In genomic region chr2:12617366-12617765, GRCh38 we compare ENCODE assay signal across 21 cellular contexts.
DNase-seq lines count a peak whose midpoint lies in the region; ATAC-seq, FAIRE-seq and TF ChIP-seq lines count a peak whose summit lies in the region.
"Had no signal": no experiment of that assay in that cellular context is flagged by ENCODE, and none has a peak within 500 bp of the region (broad histone marks: within the 10 kb centered on the region; RNA-seq: fewer than 3 reads in every experiment).

No MANE protein-coding gene starts in this region.

- no peaks in the 10 kb centered on the region for H3K9me3 Mint-ChIP-seq in memory B cell
- H3K9me3 Mint-ChIP-seq: H9 had no signal

- H3K27ac ChIP-seq in OCI-LY7 (ENCODE audit: low read depth, low read length, poor library complexity, severe bottlenecking): no peak overlapping the region
- H3K27ac ChIP-seq: C4-2B had no signal

- H3K36me3 Mint-ChIP-seq in memory B cell: no peaks in the 10 kb centered on the region

- no peaks in the 10 kb centered on the region for H3K9me2 ChIP-seq in OCI-LY7 (ENCODE audit: insufficient read depth, low read length)

- no TSS peak for BruUV-seq in OCI-LY7 (replicated peaks; lab: Mats Ljungman, UMichigan)

- ATAC-seq in memory B cell (ENCODE audit: low read depth) (peak; percentile 61), GM21825 (IDR thresholded peaks at IDR 0.05; ENCODE audit: unreplicated experiment) (no peak)
- ATAC-seq: SK-N-SH treated with all-trans-retinoic acid at 6 μM for 48 hours had no signal

- H3K4me3 ChIP-seq in OCI-LY7 (ENCODE audit: low read depth, low read length, poor library complexity, severe bottlenecking) (no peak overlapping the region), MG63 (no peak overlapping the region)

- no peaks in the 10 kb centered on the region for H3K79me2 ChIP-seq in OCI-LY7 (ENCODE audit: insufficient read depth, low read depth, low read length)

- no peaks in the 10 kb centered on the region for H3K9me3 ChIP-seq in OCI-LY7 (ENCODE audit: low read length)
- H3K9me3 ChIP-seq in MG63: no peaks in the 10 kb centered on the region

- H3K27ac Mint-ChIP-seq in memory B cell: peak overlapping the region; percentile 57
- H3K27ac Mint-ChIP-seq: H9 had no signal

- H3K27me3 ChIP-seq in MG63: no peaks in the 10 kb centered on the region

- CTCF ChIA-PET in OCI-LY7 (lab: Charles Lee; ENCODE audit: unreplicated experiment): no interaction called here

- H3K36me3 ChIP-seq in OCI-LY7 (ENCODE audit: insufficient read depth, low read length): no peaks in the 10 kb centered on the region
- H3K36me3 ChIP-seq in MG63: no peaks in the 10 kb centered on the region

- no peak for TF ChIP-seq POLR2A in GM12891 (IDR thresholded peaks at IDR 0.05; ENCODE audit: low read depth, low read length)

- POLR2A ChIA-PET in OCI-LY7 (lab: Charles Lee): no interaction called here

- peaks cover 37% of the 10 kb centered on the region for H3K4me1 ChIP-seq in OCI-LY7 (ENCODE audit: insufficient read depth, low read length, poor library complexity, severe bottlenecking)

- H3K4me2 ChIP-seq in OCI-LY7 (ENCODE audit: low read length): peak overlapping the region; percentile 56

- no peaks in the 10 kb centered on the region for H4K20me1 ChIP-seq in OCI-LY7 (ENCODE audit: insufficient read depth, low read length)

- peak overlapping the region; percentile 45; the same call in 1 of the 2 replicates for H2AFZ ChIP-seq in OCI-LY7 (ENCODE audit: low read length)

- H3K4me3 Mint-ChIP-seq in memory B cell: peak overlapping the region; percentile 46
- H3K4me3 Mint-ChIP-seq: H9 had no signal

- no peak for TF ChIP-seq CTCF in OCI-LY7 (conservative IDR thresholded peaks at IDR 0.05; ENCODE audit: low read length)

- intact Hi-C loops in OCI-LY7 (cut with micrococcal nuclease; ENCODE audit: unreplicated experiment): loop anchor here (5.0 kb wide), 1 partner anchor 100 kb away; the partner anchor contains the start of gene TRIB2

- FAIRE-seq in GM12891 (lab: Jason Lieb, UNC): no peak

- H3K4me1 Mint-ChIP-seq in memory B cell: peaks cover 31% of the 10 kb centered on the region

- no peak for DNase-seq in GM12891 (ENCODE audit: insufficient read length, low spot score)
- DNase-seq in MV-4-11 (lab: John Stamatoyannopoulos, UW): peak; percentile 7
- peak; percentile 54 for DNase-seq in OCI-LY7 (ENCODE audit: low spot score)
- no peak for DNase-seq in memory B cell (ENCODE audit: low spot score in 2 of 2)
- DNase-seq in MG63: no peak
- no peak for DNase-seq in HPDE6-E6E7 (ENCODE audit: extremely low spot score)
- DNase-seq: ACHN, DMS79 treated with DMSO at 0.1 percent for 48 hours, H9, IMR-90, NCI-H1436 treated with DMSO at 0.1 percent for 48 hours, NCI-H2081, NCI-H510A treated with DMSO at 0.1 percent for 48 hours, NCI-H82, RPMI8226, SIG-M5, T-helper 1 cell, T-helper 9 cell had no signal

- H3K27me3 Mint-ChIP-seq in memory B cell: no peaks in the 10 kb centered on the region

TF ChIP-seq in GM12891, 5 proteins besides CTCF, POLR2A, EP300 and RAD21:
- TF ChIP-seq SPI1 (IDR thresholded peaks at IDR 0.05; ENCODE audit: low read depth, low read length) (peak; percentile 92), PAX5 (IDR thresholded peaks at IDR 0.05; ENCODE audit: insufficient read depth, low read length, severe bottlenecking) (no peak), POLR2AphosphoS5 (IDR thresholded peaks at IDR 0.05; ENCODE audit: low read depth, low read length) (no peak)

Comparison
In these comparisons a context has a peak if more than half of its experiments do, and no peak if none do; other contexts are left out.
1. DNase-seq: peak in MV-4-11 (single experiment) and OCI-LY7 (single experiment); none in GM12891 (single experiment), memory B cell (0 of 2), MG63 (single experiment) and HPDE6-E6E7 (single experiment).